12 cellular contexts compared by ENCODE assay signal in the genomic region with DNA sequence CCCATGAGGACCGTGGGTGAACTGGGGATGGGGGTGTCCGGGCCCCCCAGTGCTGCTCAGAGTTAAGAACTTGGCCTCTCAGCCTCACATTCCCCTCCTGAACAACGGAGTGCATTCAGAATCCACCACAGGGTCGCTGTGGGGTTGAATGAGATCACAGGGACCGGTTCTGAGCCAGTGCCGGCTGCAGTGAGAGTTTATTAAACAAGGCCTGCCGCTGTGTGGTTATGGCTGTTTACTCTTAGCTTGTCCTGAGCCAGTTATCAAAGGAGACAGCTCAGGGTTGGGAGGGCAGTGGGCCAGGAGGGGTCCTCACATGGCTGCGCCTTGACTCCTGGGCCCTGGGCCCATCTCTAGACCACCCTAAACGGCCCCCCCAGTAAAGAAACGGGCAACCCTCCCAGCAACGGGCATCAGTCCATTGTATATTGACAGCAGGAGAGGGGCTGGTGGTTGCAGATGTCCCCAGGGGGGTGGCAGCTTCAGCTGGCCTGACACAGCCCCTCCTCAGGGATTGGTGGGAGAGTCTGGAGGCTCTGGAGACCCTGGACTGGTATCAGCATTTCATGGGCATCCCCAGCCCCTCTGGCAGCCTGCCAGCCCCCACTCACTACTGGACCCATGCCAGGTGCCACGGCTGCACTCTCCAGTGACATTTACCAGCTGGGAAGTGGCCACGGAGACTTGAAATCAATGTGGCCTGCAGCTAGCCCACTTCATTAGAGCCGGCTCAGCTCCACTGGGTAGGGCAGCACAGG. TPM values are rescaled to one million over a fixed set of nuclear protein-coding genes. Genes with fewer than 3 reads are reported as not detected.
DNase-seq lines count a peak whose midpoint lies in the region; ATAC-seq and TF ChIP-seq lines count a peak whose summit lies in the region.
"Had no signal": no experiment of that assay in that cellular context is flagged by ENCODE, and none has a peak within 500 bp of the region (broad histone marks: within the 10 kb centered on the region; RNA-seq: fewer than 3 reads in every experiment).

No MANE protein-coding gene starts in this region.

- peak; percentile 34 for DNase-seq in A172 (ENCODE audit: low spot score)
- DNase-seq in GM23338 (ENCODE audit: low spot score), result no peak
- peak; percentile 18 for DNase-seq in T1000 (lab: John Stamatoyannopoulos, UW)
- DNase-seq in iris pigment epithelial cell (ENCODE audit: low read depth), result peak; percentile 76
- DNase-seq in activated T-cell treated with anti-CD3 and anti-CD28 coated beads, Interleukin-2, amount 50 U/mL, for 4 hours, result no peak
- no peak for DNase-seq in activated gamma-delta T cell (lab: John Stamatoyannopoulos, UW)
- DNase-seq in DMS114 treated with DMSO at 0.1 percent for 48 hours (lab: John Stamatoyannopoulos, UW; ENCODE audit: unreplicated experiment), result no peak
- no peak for DNase-seq in immature natural killer cell
- DNase-seq: activated gamma-delta T cell treated with Interleukin-2 at 50 U/mL for 16 hours, spleen, tibial artery had no signal

- no peak overlapping the region for H3K4me2 ChIP-seq in GM23338

- no peak overlapping the region for H3K4me3 ChIP-seq in GM23338
- H3K4me3 ChIP-seq: spleen, tibial artery had no signal

- H3K36me3 Mint-ChIP-seq in GM23338 (ENCODE audit: low read depth), result no peaks in the 10 kb centered on the region
- H3K36me3 Mint-ChIP-seq in activated T-cell treated with anti-CD3 and anti-CD28 coated beads, Interleukin-2, amount 50 U/mL, for 4 hours (ENCODE audit: insufficient read depth), result no peaks in the 10 kb centered on the region
- no peaks in the 10 kb centered on the region for H3K36me3 Mint-ChIP-seq in immature natural killer cell

- H3K4me1 Mint-ChIP-seq in GM23338, result peaks cover 55% of the 10 kb centered on the region
- peaks cover 23% of the 10 kb centered on the region for H3K4me1 Mint-ChIP-seq in activated T-cell treated with anti-CD3 and anti-CD28 coated beads, Interleukin-2, amount 50 U/mL, for 4 hours (ENCODE audit: low read depth)
- H3K4me1 Mint-ChIP-seq in immature natural killer cell, result no peaks in the 10 kb centered on the region

- H3K9me3 Mint-ChIP-seq in GM23338 (no peaks in the 10 kb centered on the region; the same call in 2 of the 3 replicates), immature natural killer cell (no peaks in the 10 kb centered on the region)
- no peaks in the 10 kb centered on the region for H3K9me3 Mint-ChIP-seq in activated T-cell treated with anti-CD3 and anti-CD28 coated beads, Interleukin-2, amount 50 U/mL, for 4 hours

- ATAC-seq in GM23338, result peak; percentile 7
- ATAC-seq in activated T-cell treated with anti-CD3 and anti-CD28 coated beads, Interleukin-2, amount 50 U/mL, for 4 hours, result no peak

- H2AFZ ChIP-seq in GM23338, result no peak overlapping the region

- no peak for TF ChIP-seq CTCF in GM23338 (conservative IDR thresholded peaks at IDR 0.05; ENCODE audit: low read depth in 2 of 2)

- H3K27me3 ChIP-seq in GM23338 (ENCODE audit: insufficient read depth), result peaks cover 23% of the 10 kb centered on the region

- H4K20me1 ChIP-seq in GM23338 (replicated peaks; ENCODE audit: insufficient read depth), result no peaks in the 10 kb centered on the region; the same call in 1 of the 2 replicates

- H3F3A ChIP-seq in GM23338 (replicated peaks; ENCODE audit: low read depth), result 0 out of 2 replicates have a peak, but pooled peaks cover 6% of the 10 kb centered on the region

- H3K4me3 Mint-ChIP-seq in GM23338, result no peak overlapping the region; the same call in 2 of the 3 replicates
- H3K4me3 Mint-ChIP-seq in activated T-cell treated with anti-CD3 and anti-CD28 coated beads, Interleukin-2, amount 50 U/mL, for 4 hours, result no peak overlapping the region
- H3K4me3 Mint-ChIP-seq in immature natural killer cell, result no peak overlapping the region

- H3K27me3 Mint-ChIP-seq in GM23338 (ENCODE audit: insufficient read depth, low read depth, poor library complexity) (peaks cover 42% of the 10 kb centered on the region), immature natural killer cell (ENCODE audit: low read depth in 3 of 3) (peaks cover 0 to 11% (median 5%) of the 10 kb centered on the region in 3 donors)
- peaks cover 3% of the 10 kb centered on the region for H3K27me3 Mint-ChIP-seq in activated T-cell treated with anti-CD3 and anti-CD28 coated beads, Interleukin-2, amount 50 U/mL, for 4 hours (ENCODE audit: low read depth)

- no peaks in the 10 kb centered on the region for H3K79me2 ChIP-seq in GM23338 (replicated peaks; ENCODE audit: insufficient read depth)

- H3K27ac Mint-ChIP-seq in GM23338, result no peak overlapping the region
- no peak overlapping the region for H3K27ac Mint-ChIP-seq in immature natural killer cell

- H3K4me1 ChIP-seq in GM23338 (ENCODE audit: insufficient read depth), result peaks cover 50% of the 10 kb centered on the region

- no peaks in the 10 kb centered on the region for H3K36me3 ChIP-seq in GM23338 (ENCODE audit: insufficient read depth)
- H3K36me3 ChIP-seq: spleen, tibial artery had no signal

- no peaks in the 10 kb centered on the region for H3K9me2 ChIP-seq in GM23338 (ENCODE audit: insufficient read depth)

- H3K27ac ChIP-seq in GM23338 (ENCODE audit: low read depth), result no peak overlapping the region
- H3K27ac ChIP-seq: HL-60, spleen, tibial artery had no signal

TF ChIP-seq in GM23338, 12 proteins besides CTCF, POLR2A, EP300 and RAD21 (continues in another document):
- no peak for TF ChIP-seq ETS1 (IDR thresholded peaks at IDR 0.05)
- no peak for TF ChIP-seq NANOG (IDR thresholded peaks at IDR 0.05; ENCODE audit: borderline replicate concordance)
- TF ChIP-seq EZH2phosphoT487 (IDR thresholded peaks at IDR 0.05; ENCODE audit: unreplicated experiment), result no peak
- no peak for TF ChIP-seq STAT1 (IDR thresholded peaks at IDR 0.05; ENCODE audit: unreplicated experiment)
- no peak for TF ChIP-seq ZNF114 (CRISPR knock-in tag; IDR thresholded peaks at IDR 0.05)

RNA-seq across cellular contexts. Expression of gene CABP7, which starts 15.1 kb away (rescaled TPM):
- total RNA-seq in A172 (2014; rRNA removed; shearing (Covaris generic)), result 0.19 TPM in 2 replicates
- 0.24 and 0.35 TPM in 2 replicates for total RNA-seq in GM23338 (2014; rRNA removed; shearing (Covaris generic))
- polyA plus RNA-seq in GM23338 (2016; fragmentation: Nextera tagmentation; extraction: Ambion mirVana), result 0.06 and 0.23 TPM in 2 replicates
- total RNA-seq in activated T-cell treated with anti-CD3 and anti-CD28 coated beads, Interleukin-2, amount 50 U/mL, for 4 hours, result under 1 TPM; 0.11 to 0.20 (median 0.13) TPM
- under 1 TPM in 2 of 3 donors, not detected in 1; 0.14 TPM for polyA plus RNA-seq in immature natural killer cell

Comparison
In these comparisons a context has a peak if more than half of its experiments do, and no peak if none do; other contexts are left out.
1. DNase-seq: peak in A172 (single experiment), T1000 (single experiment) and iris pigment epithelial cell (single experiment); none in GM23338 (single experiment), activated T-cell treated with anti-CD3 and anti-CD28 coated beads, Interleukin-2, amount 50 U/mL, for 4 hours (single experiment), activated gamma-delta T cell (single experiment), DMS114 treated with DMSO at 0.1 percent for 48 hours (single experiment) and immature natural killer cell (0 of 3).